19 cellular contexts compared by ENCODE assay signal in genomic region chr19:4922530-4923378, GRCh38. TPM values are rescaled to one million over a fixed set of nuclear protein-coding genes. Genes with fewer than 3 reads are reported as not detected.
DNase-seq lines count a peak whose midpoint lies in the region; TF ChIP-seq lines count a peak whose summit lies in the region.
"Had no signal": no experiment of that assay in that cellular context is flagged by ENCODE, and none has a peak within 500 bp of the region (broad histone marks: within the 10 kb centered on the region; RNA-seq: fewer than 3 reads in every experiment).

No MANE protein-coding gene starts in this region.

- TF ChIP-seq CTCF in glutamatergic neuron (IDR thresholded peaks at IDR 0.05; ENCODE audit: partially characterized antibody, unreplicated experiment): no peak

- H3K9me3 Mint-ChIP-seq in activated naive CD4-positive, alpha-beta T cell treated with anti-CD3 and anti-CD28 coated beads, Interleukin-2, amount 50 U/mL, for 24 hours: no peaks in the 10 kb centered on the region
- peaks cover 10% of the 10 kb centered on the region for H3K9me3 Mint-ChIP-seq in glutamatergic neuron (ENCODE audit: unreplicated experiment)
- H3K9me3 Mint-ChIP-seq in activated naive CD4-positive, alpha-beta T cell treated with anti-CD3 and anti-CD28 coated beads, Interleukin-2, amount 10 ng/mL, durations not matched to agents 7 days and 5 days: no peaks in the 10 kb centered on the region
- H3K9me3 Mint-ChIP-seq: activated T-helper 2 cell treated with anti-CD3 and anti-CD28 coated beads, Interferon-gamma antibody, Interleukin-2, Interleukin-4, amounts not matched to agents 10 μg/mL and 5 μg/mL and 100 μg/mL, durations not matched to agents 14 hours and 24 hours and 36 hours; naive thymus-derived CD4-positive, alpha-beta T cell had no signal

- H3K27me3 Mint-ChIP-seq in activated naive CD4-positive, alpha-beta T cell treated with anti-CD3 and anti-CD28 coated beads, Interleukin-2, amount 50 U/mL, for 24 hours: no peaks in the 10 kb centered on the region
- peaks cover 9% of the 10 kb centered on the region for H3K27me3 Mint-ChIP-seq in glutamatergic neuron (ENCODE audit: unreplicated experiment)
- no peaks in the 10 kb centered on the region for H3K27me3 Mint-ChIP-seq in activated naive CD4-positive, alpha-beta T cell treated with anti-CD3 and anti-CD28 coated beads, Interleukin-2, amount 10 ng/mL, durations not matched to agents 7 days and 5 days
- H3K27me3 Mint-ChIP-seq: naive thymus-derived CD4-positive, alpha-beta T cell had no signal

- DNase-seq in activated naive CD4-positive, alpha-beta T cell treated with anti-CD3 and anti-CD28 coated beads, Interleukin-2, amount 50 U/mL, for 16 hours: no peak
- DNase-seq in NOMO-1 treated with dmso at 0.1 percent for 144 hours (lab: John Stamatoyannopoulos, UW; ENCODE audit: unreplicated experiment) (peak; percentile 39), glutamatergic neuron (peak; percentile 77), retina (peak; percentile 72), GM19240 (ENCODE audit: insufficient read length, low spot score) (no peak)
- DNase-seq in NK-92 treated with Interleukin-12 subunit alpha and Interleukin-12 subunit beta, amount 100 ng/mL, for 24 hours (lab: John Stamatoyannopoulos, UW): no peak
- DNase-seq in activated naive CD4-positive, alpha-beta T cell treated with anti-CD3 and anti-CD28 coated beads, Interleukin-2, amount 10 ng/mL, durations not matched to agents 7 days and 5 days: no peak
- DNase-seq: ACHN; activated CD4-positive, alpha-beta T cell treated with anti-CD3 and anti-CD28 coated beads, Interleukin-2, amount 50 U/mL, for 4 hours; left ventricle myocardium inferior; naive thymus-derived CD4-positive, alpha-beta T cell; NCI-H2081; NCI-H69; SHP77; T1000 had no signal

- CTCF ChIA-PET in activated naive CD4-positive, alpha-beta T cell treated with anti-CD3 and anti-CD28 coated beads, Interleukin-2, amount 10 ng/mL, durations not matched to agents 7 days and 5 days (lab: Charles Lee): no interaction called here

- peak overlapping the region; percentile 17 for H3K27ac Mint-ChIP-seq in activated naive CD4-positive, alpha-beta T cell treated with anti-CD3 and anti-CD28 coated beads, Interleukin-2, amount 50 U/mL, for 24 hours
- H3K27ac Mint-ChIP-seq in glutamatergic neuron (ENCODE audit: unreplicated experiment): peak overlapping the region; percentile 94
- no peak overlapping the region for H3K27ac Mint-ChIP-seq in activated naive CD4-positive, alpha-beta T cell treated with anti-CD3 and anti-CD28 coated beads, Interleukin-2, amount 10 ng/mL, durations not matched to agents 7 days and 5 days
- H3K27ac Mint-ChIP-seq: activated T-helper 2 cell treated with anti-CD3 and anti-CD28 coated beads, Interferon-gamma antibody, Interleukin-2, Interleukin-4, amounts not matched to agents 10 μg/mL and 5 μg/mL and 100 μg/mL, durations not matched to agents 14 hours and 24 hours and 36 hours had no signal

- no peaks in the 10 kb centered on the region for H3K4me1 Mint-ChIP-seq in activated naive CD4-positive, alpha-beta T cell treated with anti-CD3 and anti-CD28 coated beads, Interleukin-2, amount 50 U/mL, for 24 hours
- H3K4me1 Mint-ChIP-seq in glutamatergic neuron (ENCODE audit: low read depth, unreplicated experiment): peaks cover 9% of the 10 kb centered on the region
- H3K4me1 Mint-ChIP-seq in activated naive CD4-positive, alpha-beta T cell treated with anti-CD3 and anti-CD28 coated beads, Interleukin-2, amount 10 ng/mL, durations not matched to agents 7 days and 5 days: peaks cover 11% of the 10 kb centered on the region

- peaks cover 2% of the 10 kb centered on the region for H3K36me3 Mint-ChIP-seq in activated naive CD4-positive, alpha-beta T cell treated with anti-CD3 and anti-CD28 coated beads, Interleukin-2, amount 50 U/mL, for 24 hours
- no peaks in the 10 kb centered on the region for H3K36me3 Mint-ChIP-seq in glutamatergic neuron (ENCODE audit: unreplicated experiment)
- peaks cover 30% of the 10 kb centered on the region for H3K36me3 Mint-ChIP-seq in activated naive CD4-positive, alpha-beta T cell treated with anti-CD3 and anti-CD28 coated beads, Interleukin-2, amount 10 ng/mL, durations not matched to agents 7 days and 5 days

- no peak overlapping the region for H3K4me3 Mint-ChIP-seq in activated naive CD4-positive, alpha-beta T cell treated with anti-CD3 and anti-CD28 coated beads, Interleukin-2, amount 50 U/mL, for 24 hours
- peak overlapping the region; percentile 46 for H3K4me3 Mint-ChIP-seq in glutamatergic neuron (ENCODE audit: unreplicated experiment)
- H3K4me3 Mint-ChIP-seq in activated naive CD4-positive, alpha-beta T cell treated with anti-CD3 and anti-CD28 coated beads, Interleukin-2, amount 10 ng/mL, durations not matched to agents 7 days and 5 days: no peak overlapping the region
- H3K4me3 Mint-ChIP-seq: naive thymus-derived CD4-positive, alpha-beta T cell had no signal

RNA-seq across cellular contexts. Expression of gene UHRF1, which starts 13.5 kb away (rescaled TPM):
- 10.4 TPM for total RNA-seq in glutamatergic neuron (ENCODE audit: unreplicated experiment)

RNA-seq across cellular contexts. Expression of gene ARRDC5, which starts 20.1 kb away (rescaled TPM):
- total RNA-seq in glutamatergic neuron (ENCODE audit: unreplicated experiment): not detected
- total RNA-seq: astrocyte, left ventricle myocardium inferior, temporal lobe had no signal

RNA-seq across cellular contexts. Expression of gene KDM4B, which starts 46.2 kb away (rescaled TPM):
- total RNA-seq in glutamatergic neuron (ENCODE audit: unreplicated experiment): 153 TPM

RNA-seq across cellular contexts. Expression of gene PLIN3, which starts 55.3 kb away (rescaled TPM):
- total RNA-seq in glutamatergic neuron (ENCODE audit: unreplicated experiment): 6.8 TPM

Comparison
In these comparisons a context has a peak if more than half of its experiments do, and no peak if none do; other contexts are left out.
1. DNase-seq: peak in NOMO-1 treated with dmso at 0.1 percent for 144 hours (single experiment), glutamatergic neuron (single experiment) and retina (single experiment); none in activated naive CD4-positive, alpha-beta T cell treated with anti-CD3 and anti-CD28 coated beads, Interleukin-2, amount 50 U/mL, for 16 hours (single experiment), NK-92 treated with Interleukin-12 subunit alpha and Interleukin-12 subunit beta, amount 100 ng/mL, for 24 hours (single experiment), GM19240 (single experiment) and activated naive CD4-positive, alpha-beta T cell treated with anti-CD3 and anti-CD28 coated beads, Interleukin-2, amount 10 ng/mL, durations not matched to agents 7 days and 5 days (single experiment).